In genomic region chr2:9714630-9715214, GRCh38 we compare ENCODE assay signal across 1 cellular context.
A peak's percentile ranks its signal among the peaks of the same experiment; 100 is the strongest.
TF ChIP-seq lines count a peak whose summit lies in the region.

No MANE protein-coding gene starts in this region.

TF ChIP-seq in K562, 482 proteins besides CTCF, POLR2A, EP300 and RAD21 (continued from another document and continues in another):
- TF ChIP-seq E2F1 (CRISPR knock-in tag; IDR thresholded peaks at IDR 0.05) (no peak), BMI1 (IDR thresholded peaks at IDR 0.05; ENCODE audit: low read length) (no peak), EGR1 (conservative IDR thresholded peaks at IDR 0.05) (peak; percentile 55), RBBP5 (IDR thresholded peaks at IDR 0.05; ENCODE audit: borderline replicate concordance, insufficient read depth, low read length, poor library complexity, severe bottlenecking) (no peak), TFAP4 (CRISPR knock-in tag; IDR thresholded peaks at IDR 0.05; ENCODE audit: borderline replicate concordance) (peak; percentile 16; the same call in 1 of the 2 replicates), NCOA1 (IDR thresholded peaks at IDR 0.05; ENCODE audit: low read depth) (peak; percentile 34; the same call in 1 of the 2 replicates), MLLT1 (IDR thresholded peaks at IDR 0.05) (no peak), CREB3 (tag; conservative IDR thresholded peaks at IDR 0.05; ENCODE audit: low read depth) (no peak), E4F1 (CRISPR knock-in tag; IDR thresholded peaks at IDR 0.05; ENCODE audit: borderline replicate concordance) (no peak), SMC3 (conservative IDR thresholded peaks at IDR 0.05; ENCODE audit: insufficient read depth, low read depth, low read length) (no peak), CEBPB (tag; IDR thresholded peaks at IDR 0.05) (no peak), THAP12 (CRISPR knock-in tag; IDR thresholded peaks at IDR 0.05) (no peak), HDAC3 (IDR thresholded peaks at IDR 0.05; ENCODE audit: borderline replicate concordance, partially characterized antibody) (peak; percentile 82), ZNF398 (CRISPR knock-in tag; IDR thresholded peaks at IDR 0.05) (no peak), RBM39 (optimal IDR thresholded peaks at IDR 0.05; ENCODE audit: low read depth, low read length) (no peak), ZNF174 (CRISPR knock-in tag; IDR thresholded peaks at IDR 0.05) (no peak), MITF (IDR thresholded peaks at IDR 0.05) (no peak), TRIM28 (IDR thresholded peaks at IDR 0.05) (no peak), GTF2F1 (IDR thresholded peaks at IDR 0.05; ENCODE audit: low read depth, low read length) (no peak), BRD4 (IDR thresholded peaks at IDR 0.05) (no peak), CBFA2T2 (conservative IDR thresholded peaks at IDR 0.05) (peak; percentile 88), FOXA1 (IDR thresholded peaks at IDR 0.05; ENCODE audit: borderline replicate concordance) (no peak), PRPF4 (IDR thresholded peaks at IDR 0.05; ENCODE audit: insufficient read depth, low read depth, low read length, poor library complexity, severe bottlenecking) (no peak), HDAC1 (IDR thresholded peaks at IDR 0.05) (no peak), ZNF347 (CRISPR knock-in tag; IDR thresholded peaks at IDR 0.05; ENCODE audit: low read depth) (no peak), ARID4B (CRISPR knock-in tag; IDR thresholded peaks at IDR 0.05) (no peak), ARID2 (IDR thresholded peaks at IDR 0.05) (no peak), ZNF75A (CRISPR knock-in tag; IDR thresholded peaks at IDR 0.05) (no peak), PRDM10 (IDR thresholded peaks at IDR 0.05; ENCODE audit: partially characterized antibody) (no peak), GTF2B (IDR thresholded peaks at IDR 0.05; ENCODE audit: extremely low read depth, insufficient read length) (no peak), MAFG (tag; conservative IDR thresholded peaks at IDR 0.05) (no peak), NELFE (IDR thresholded peaks at IDR 0.05; ENCODE audit: insufficient read depth, insufficient read length) (no peak), ZNF766 (CRISPR knock-in tag; conservative IDR thresholded peaks at IDR 0.05) (peak; percentile 62; the same call in 1 of the 2 replicates)
